Comparison of ENCODE assay signal across 1 cellular context in the genomic region with DNA sequence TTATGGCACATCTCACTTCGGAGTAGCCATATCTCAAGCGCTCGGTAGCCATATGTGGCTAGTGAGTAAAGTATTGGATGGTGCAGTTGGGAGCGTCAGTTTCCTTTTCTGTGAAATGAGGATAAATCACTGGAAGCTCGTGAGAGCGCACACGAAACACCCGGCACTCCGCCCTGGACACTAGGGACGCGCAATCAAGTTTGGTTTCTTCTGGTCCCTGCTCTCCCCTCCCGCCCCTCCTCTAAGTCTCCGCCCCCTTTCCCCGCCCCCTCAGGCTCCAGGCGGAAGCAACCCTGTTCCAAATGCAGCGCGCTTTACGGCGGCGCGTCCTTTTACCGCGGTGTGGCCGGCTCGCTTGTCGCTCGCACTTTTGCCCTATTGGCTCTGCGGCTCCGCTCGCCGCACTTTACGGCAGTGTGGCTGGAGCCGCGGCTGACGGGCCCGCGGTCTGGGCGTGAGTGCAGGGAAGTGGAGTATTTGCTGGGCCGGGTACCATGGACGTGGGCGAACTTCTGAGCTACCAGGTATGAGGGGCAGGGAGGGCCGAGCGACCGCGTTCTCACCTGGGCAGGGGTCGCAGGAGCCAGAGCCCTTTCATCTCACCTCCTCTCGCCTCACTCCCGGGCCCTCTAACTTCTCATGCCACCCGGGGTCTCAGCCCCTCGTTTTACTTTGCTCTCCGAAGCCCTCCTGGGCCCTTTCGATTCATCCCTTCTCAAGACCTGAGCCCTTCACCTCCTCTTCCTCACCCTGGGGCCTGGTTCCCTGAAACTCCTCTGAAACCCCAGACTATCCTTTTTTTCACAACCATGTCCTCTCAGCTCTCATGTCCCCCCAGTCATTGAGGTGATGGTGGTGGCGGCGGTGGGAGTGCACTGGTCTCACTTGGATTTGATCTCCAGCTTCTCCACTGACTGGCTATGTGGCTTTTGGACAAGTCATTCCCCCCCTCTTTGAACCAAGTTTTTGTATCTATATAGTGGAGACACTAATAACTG.
TF ChIP-seq lines count a peak whose summit lies in the region.

A gene with protein sequence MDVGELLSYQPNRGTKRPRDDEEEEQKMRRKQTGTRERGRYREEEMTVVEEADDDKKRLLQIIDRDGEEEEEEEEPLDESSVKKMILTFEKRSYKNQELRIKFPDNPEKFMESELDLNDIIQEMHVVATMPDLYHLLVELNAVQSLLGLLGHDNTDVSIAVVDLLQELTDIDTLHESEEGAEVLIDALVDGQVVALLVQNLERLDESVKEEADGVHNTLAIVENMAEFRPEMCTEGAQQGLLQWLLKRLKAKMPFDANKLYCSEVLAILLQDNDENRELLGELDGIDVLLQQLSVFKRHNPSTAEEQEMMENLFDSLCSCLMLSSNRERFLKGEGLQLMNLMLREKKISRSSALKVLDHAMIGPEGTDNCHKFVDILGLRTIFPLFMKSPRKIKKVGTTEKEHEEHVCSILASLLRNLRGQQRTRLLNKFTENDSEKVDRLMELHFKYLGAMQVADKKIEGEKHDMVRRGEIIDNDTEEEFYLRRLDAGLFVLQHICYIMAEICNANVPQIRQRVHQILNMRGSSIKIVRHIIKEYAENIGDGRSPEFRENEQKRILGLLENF (plus strand): TSS at position 402 of the 998 bp plus-strand sequence. CDS start 93 bp downstream, at position 495.

TF ChIP-seq in HepG2, 621 proteins besides CTCF, POLR2A, EP300 and RAD21 (continued from another document and continues in another):
- TF ChIP-seq BORCS8-MEF2B (CRISPR knock-in tag; IDR thresholded peaks at IDR 0.05) (peak; percentile 85), ZNF674 (CRISPR knock-in tag; IDR thresholded peaks at IDR 0.05; ENCODE audit: low read depth) (0 out of 2 replicates have a peak, but pooled peaks have one; percentile 51), ESRRA (CRISPR knock-in tag; IDR thresholded peaks at IDR 0.05; ENCODE audit: low read depth) (0 out of 2 replicates have a peak, but pooled peaks have one; percentile 65), RXRA (CRISPR knock-in tag; IDR thresholded peaks at IDR 0.05) (peak; percentile 78), ZSCAN12 (CRISPR knock-in tag; IDR thresholded peaks at IDR 0.05) (peak; percentile 74; the same call in 1 of the 2 replicates), ZNF274 (CRISPR knock-in tag; IDR thresholded peaks at IDR 0.05) (peak; percentile 39; the same call in 1 of the 2 replicates), ZFYVE20 (CRISPR knock-in tag; IDR thresholded peaks at IDR 0.05; ENCODE audit: borderline replicate concordance, low read depth) (no peak), TEAD3 (CRISPR knock-in tag; optimal IDR thresholded peaks at IDR 0.05; ENCODE audit: borderline replicate concordance) (peak; percentile 79), RFX1 (IDR thresholded peaks at IDR 0.05) (no peak), PLRG1 (conservative IDR thresholded peaks at IDR 0.05) (no peak), ZNF652 (CRISPR knock-in tag; IDR thresholded peaks at IDR 0.05; ENCODE audit: borderline replicate concordance, low read depth) (0 out of 2 replicates have a peak, but pooled peaks have one; percentile 28), ZNF510 (CRISPR knock-in tag; IDR thresholded peaks at IDR 0.05; ENCODE audit: low read depth) (no peak), ZNF230 (CRISPR knock-in tag; IDR thresholded peaks at IDR 0.05) (peak; percentile 85; the same call in 1 of the 2 replicates), SPEN (CRISPR knock-in tag; IDR thresholded peaks at IDR 0.05; ENCODE audit: low read depth) (peak; percentile 97), NFRKB (IDR thresholded peaks at IDR 0.05) (no peak), ZSCAN31 (CRISPR knock-in tag; IDR thresholded peaks at IDR 0.05; ENCODE audit: low read depth) (no peak), ZNF713 (CRISPR knock-in tag; IDR thresholded peaks at IDR 0.05) (peak; percentile 77; the same call in 1 of the 2 replicates), XRCC5 (optimal IDR thresholded peaks at IDR 0.05; ENCODE audit: low read length) (peak; percentile 82), ZNF296 (CRISPR knock-in tag; conservative IDR thresholded peaks at IDR 0.05) (no peak), BRD4 (CRISPR knock-in tag; IDR thresholded peaks at IDR 0.05) (peak; percentile 93), HMG20A (CRISPR knock-in tag; IDR thresholded peaks at IDR 0.05; ENCODE audit: borderline replicate concordance) (no peak), NFE2 (CRISPR knock-in tag; IDR thresholded peaks at IDR 0.05) (no peak), ZNF790 (CRISPR knock-in tag; IDR thresholded peaks at IDR 0.05; ENCODE audit: borderline replicate concordance) (0 out of 2 replicates have a peak, but pooled peaks have one; percentile 37), NONO (IDR thresholded peaks at IDR 0.05) (no peak), NONO (CRISPR knock-in tag; conservative IDR thresholded peaks at IDR 0.05) (peak; percentile 98), ZNF138 (CRISPR knock-in tag; IDR thresholded peaks at IDR 0.05; ENCODE audit: low read depth) (no peak; the same call in 1 of the 2 replicates), GATA4 (IDR thresholded peaks at IDR 0.05; ENCODE audit: borderline replicate concordance, low read depth) (0 out of 2 replicates have a peak, but pooled peaks have one; percentile 78), ATF7 (IDR thresholded peaks at IDR 0.05) (no peak), ATF7 (CRISPR knock-in tag; IDR thresholded peaks at IDR 0.05) (no peak), ATAD3A (CRISPR knock-in tag; IDR thresholded peaks at IDR 0.05) (0 out of 2 replicates have a peak, but pooled peaks have one; percentile 60)
- TF ChIP-seq, protein P1, sequence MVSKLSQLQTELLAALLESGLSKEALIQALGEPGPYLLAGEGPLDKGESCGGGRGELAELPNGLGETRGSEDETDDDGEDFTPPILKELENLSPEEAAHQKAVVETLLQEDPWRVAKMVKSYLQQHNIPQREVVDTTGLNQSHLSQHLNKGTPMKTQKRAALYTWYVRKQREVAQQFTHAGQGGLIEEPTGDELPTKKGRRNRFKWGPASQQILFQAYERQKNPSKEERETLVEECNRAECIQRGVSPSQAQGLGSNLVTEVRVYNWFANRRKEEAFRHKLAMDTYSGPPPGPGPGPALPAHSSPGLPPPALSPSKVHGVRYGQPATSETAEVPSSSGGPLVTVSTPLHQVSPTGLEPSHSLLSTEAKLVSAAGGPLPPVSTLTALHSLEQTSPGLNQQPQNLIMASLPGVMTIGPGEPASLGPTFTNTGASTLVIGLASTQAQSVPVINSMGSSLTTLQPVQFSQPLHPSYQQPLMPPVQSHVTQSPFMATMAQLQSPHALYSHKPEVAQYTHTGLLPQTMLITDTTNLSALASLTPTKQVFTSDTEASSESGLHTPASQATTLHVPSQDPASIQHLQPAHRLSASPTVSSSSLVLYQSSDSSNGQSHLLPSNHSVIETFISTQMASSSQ (IDR thresholded peaks at IDR 0.05; ENCODE audit: low read depth) = no peak
- TF ChIP-seq, protein P1 (CRISPR knock-in tag; IDR thresholded peaks at IDR 0.05; ENCODE audit: borderline replicate concordance) = peak; percentile 75; the same call in 1 of the 2 replicates
- TF ChIP-seq, protein P2, sequence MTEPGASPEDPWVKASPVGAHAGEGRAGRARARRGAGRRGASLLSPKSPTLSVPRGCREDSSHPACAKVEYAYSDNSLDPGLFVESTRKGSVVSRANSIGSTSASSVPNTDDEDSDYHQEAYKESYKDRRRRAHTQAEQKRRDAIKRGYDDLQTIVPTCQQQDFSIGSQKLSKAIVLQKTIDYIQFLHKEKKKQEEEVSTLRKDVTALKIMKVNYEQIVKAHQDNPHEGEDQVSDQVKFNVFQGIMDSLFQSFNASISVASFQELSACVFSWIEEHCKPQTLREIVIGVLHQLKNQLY (CRISPR knock-in tag; IDR thresholded peaks at IDR 0.05) = peak; percentile 71; the same call in 1 of the 2 replicates
- TF ChIP-seq, protein P3, sequence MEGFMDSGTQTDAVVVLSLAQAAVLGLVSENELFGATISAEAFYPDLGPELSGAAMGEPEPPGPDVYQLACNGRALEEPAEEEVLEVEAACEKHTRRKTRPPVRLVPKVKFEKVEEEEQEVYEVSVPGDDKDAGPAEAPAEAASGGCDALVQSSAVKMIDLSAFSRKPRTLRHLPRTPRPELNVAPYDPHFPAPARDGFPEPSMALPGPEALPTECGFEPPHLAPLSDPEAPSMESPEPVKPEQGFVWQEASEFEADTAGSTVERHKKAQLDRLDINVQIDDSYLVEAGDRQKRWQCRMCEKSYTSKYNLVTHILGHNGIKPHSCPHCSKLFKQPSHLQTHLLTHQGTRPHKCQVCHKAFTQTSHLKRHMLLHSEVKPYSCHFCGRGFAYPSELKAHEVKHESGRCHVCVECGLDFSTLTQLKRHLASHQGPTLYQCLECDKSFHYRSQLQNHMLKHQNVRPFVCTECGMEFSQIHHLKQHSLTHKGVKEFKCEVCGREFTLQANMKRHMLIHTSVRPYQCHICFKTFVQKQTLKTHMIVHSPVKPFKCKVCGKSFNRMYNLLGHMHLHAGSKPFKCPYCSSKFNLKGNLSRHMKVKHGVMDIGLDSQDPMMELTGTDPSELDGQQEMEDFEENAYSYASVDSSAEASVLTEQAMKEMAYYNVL (CRISPR knock-in tag; IDR thresholded peaks at IDR 0.05; ENCODE audit: borderline replicate concordance) = peak; percentile 70; the same call in 1 of the 2 replicates
- TF ChIP-seq, protein P4, sequence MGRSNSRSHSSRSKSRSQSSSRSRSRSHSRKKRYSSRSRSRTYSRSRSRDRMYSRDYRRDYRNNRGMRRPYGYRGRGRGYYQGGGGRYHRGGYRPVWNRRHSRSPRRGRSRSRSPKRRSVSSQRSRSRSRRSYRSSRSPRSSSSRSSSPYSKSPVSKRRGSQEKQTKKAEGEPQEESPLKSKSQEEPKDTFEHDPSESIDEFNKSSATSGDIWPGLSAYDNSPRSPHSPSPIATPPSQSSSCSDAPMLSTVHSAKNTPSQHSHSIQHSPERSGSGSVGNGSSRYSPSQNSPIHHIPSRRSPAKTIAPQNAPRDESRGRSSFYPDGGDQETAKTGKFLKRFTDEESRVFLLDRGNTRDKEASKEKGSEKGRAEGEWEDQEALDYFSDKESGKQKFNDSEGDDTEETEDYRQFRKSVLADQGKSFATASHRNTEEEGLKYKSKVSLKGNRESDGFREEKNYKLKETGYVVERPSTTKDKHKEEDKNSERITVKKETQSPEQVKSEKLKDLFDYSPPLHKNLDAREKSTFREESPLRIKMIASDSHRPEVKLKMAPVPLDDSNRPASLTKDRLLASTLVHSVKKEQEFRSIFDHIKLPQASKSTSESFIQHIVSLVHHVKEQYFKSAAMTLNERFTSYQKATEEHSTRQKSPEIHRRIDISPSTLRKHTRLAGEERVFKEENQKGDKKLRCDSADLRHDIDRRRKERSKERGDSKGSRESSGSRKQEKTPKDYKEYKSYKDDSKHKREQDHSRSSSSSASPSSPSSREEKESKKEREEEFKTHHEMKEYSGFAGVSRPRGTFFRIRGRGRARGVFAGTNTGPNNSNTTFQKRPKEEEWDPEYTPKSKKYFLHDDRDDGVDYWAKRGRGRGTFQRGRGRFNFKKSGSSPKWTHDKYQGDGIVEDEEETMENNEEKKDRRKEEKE (IDR thresholded peaks at IDR 0.05) = no peak
- TF ChIP-seq, protein P5, sequence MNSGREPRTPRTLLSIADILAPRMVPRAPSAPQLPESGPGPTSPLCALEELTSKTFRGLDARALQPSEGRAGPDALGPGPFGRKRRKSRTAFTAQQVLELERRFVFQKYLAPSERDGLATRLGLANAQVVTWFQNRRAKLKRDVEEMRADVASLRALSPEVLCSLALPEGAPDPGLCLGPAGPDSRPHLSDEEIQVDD (CRISPR knock-in tag; IDR thresholded peaks at IDR 0.05; ENCODE audit: borderline replicate concordance) = no peak
- TF ChIP-seq, protein P6, sequence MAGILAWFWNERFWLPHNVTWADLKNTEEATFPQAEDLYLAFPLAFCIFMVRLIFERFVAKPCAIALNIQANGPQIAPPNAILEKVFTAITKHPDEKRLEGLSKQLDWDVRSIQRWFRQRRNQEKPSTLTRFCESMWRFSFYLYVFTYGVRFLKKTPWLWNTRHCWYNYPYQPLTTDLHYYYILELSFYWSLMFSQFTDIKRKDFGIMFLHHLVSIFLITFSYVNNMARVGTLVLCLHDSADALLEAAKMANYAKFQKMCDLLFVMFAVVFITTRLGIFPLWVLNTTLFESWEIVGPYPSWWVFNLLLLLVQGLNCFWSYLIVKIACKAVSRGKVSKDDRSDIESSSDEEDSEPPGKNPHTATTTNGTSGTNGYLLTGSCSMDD (CRISPR knock-in tag; IDR thresholded peaks at IDR 0.05) = 0 out of 2 replicates have a peak, but pooled peaks have one; percentile 43
- TF ChIP-seq, protein P7, sequence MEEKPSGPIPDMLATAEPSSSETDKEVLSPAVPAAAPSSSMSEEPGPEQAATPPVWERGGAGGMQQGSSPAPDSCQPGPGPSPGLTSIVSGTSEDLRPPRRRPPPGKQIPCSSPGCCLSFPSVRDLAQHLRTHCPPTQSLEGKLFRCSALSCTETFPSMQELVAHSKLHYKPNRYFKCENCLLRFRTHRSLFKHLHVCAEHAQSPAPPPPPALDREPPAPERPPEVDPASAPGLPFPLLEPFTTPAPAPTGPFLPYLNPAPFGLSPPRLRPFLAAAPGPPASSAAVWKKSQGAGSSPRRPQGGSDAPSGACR (CRISPR knock-in tag; IDR thresholded peaks at IDR 0.05) = no peak
- TF ChIP-seq, protein P8, sequence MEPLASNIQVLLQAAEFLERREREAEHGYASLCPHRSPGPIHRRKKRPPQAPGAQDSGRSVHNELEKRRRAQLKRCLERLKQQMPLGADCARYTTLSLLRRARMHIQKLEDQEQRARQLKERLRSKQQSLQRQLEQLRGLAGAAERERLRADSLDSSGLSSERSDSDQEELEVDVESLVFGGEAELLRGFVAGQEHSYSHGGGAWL (CRISPR knock-in tag; IDR thresholded peaks at IDR 0.05) = peak; percentile 93
- TF ChIP-seq, protein P9, sequence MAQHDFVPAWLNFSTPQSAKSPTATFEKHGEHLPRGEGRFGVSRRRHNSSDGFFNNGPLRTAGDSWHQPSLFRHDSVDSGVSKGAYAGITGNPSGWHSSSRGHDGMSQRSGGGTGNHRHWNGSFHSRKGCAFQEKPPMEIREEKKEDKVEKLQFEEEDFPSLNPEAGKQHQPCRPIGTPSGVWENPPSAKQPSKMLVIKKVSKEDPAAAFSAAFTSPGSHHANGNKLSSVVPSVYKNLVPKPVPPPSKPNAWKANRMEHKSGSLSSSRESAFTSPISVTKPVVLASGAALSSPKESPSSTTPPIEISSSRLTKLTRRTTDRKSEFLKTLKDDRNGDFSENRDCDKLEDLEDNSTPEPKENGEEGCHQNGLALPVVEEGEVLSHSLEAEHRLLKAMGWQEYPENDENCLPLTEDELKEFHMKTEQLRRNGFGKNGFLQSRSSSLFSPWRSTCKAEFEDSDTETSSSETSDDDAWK (CRISPR knock-in tag; IDR thresholded peaks at IDR 0.05) = no peak
- TF ChIP-seq, protein P10, sequence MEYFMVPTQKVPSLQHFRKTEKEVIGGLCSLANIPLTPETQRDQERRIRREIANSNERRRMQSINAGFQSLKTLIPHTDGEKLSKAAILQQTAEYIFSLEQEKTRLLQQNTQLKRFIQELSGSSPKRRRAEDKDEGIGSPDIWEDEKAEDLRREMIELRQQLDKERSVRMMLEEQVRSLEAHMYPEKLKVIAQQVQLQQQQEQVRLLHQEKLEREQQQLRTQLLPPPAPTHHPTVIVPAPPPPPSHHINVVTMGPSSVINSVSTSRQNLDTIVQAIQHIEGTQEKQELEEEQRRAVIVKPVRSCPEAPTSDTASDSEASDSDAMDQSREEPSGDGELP (IDR thresholded peaks at IDR 0.05; ENCODE audit: borderline replicate concordance, low read depth) = peak; percentile 66; the same call in 1 of the 2 replicates
